8 cellular contexts compared by ENCODE assay signal in genomic region chr4:37803348-37803973, GRCh38. TPM values are rescaled to one million over a fixed set of nuclear protein-coding genes. Genes with fewer than 3 reads are reported as not detected.
DNase-seq lines count a peak whose midpoint lies in the region; FAIRE-seq and TF ChIP-seq lines count a peak whose summit lies in the region.

No MANE protein-coding gene starts in this region.

- no peak for FAIRE-seq in H54 (lab: Jason Lieb, UNC)

- no peaks in the 10 kb centered on the region for H3K79me2 ChIP-seq in MM.1S (ENCODE audit: low read length)
- no peaks in the 10 kb centered on the region for H3K79me2 ChIP-seq in smooth muscle cell (ENCODE audit: low read depth)

- H3K9ac ChIP-seq in MM.1S (ENCODE audit: low read length) (no peak overlapping the region), smooth muscle cell (ENCODE audit: low read depth) (no peak overlapping the region)

- H3K4me2 ChIP-seq in MM.1S (ENCODE audit: low read depth, low read length): no peak overlapping the region
- H3K4me2 ChIP-seq in smooth muscle cell: no peak overlapping the region

- H2AFZ ChIP-seq in MM.1S (ENCODE audit: low read length): no peak overlapping the region
- H2AFZ ChIP-seq in smooth muscle cell (ENCODE audit: low read depth): no peak overlapping the region

- no peaks in the 10 kb centered on the region for H3K9me2 ChIP-seq in MM.1S (replicated peaks; ENCODE audit: insufficient read depth, low read length)

- H4K20me1 ChIP-seq in MM.1S (ENCODE audit: insufficient read depth, low read length): no peaks in the 10 kb centered on the region
- no peaks in the 10 kb centered on the region for H4K20me1 ChIP-seq in smooth muscle cell (ENCODE audit: low read depth)

- H3K27me3 ChIP-seq in MM.1S (replicated peaks; ENCODE audit: insufficient read depth, low read length) (no peaks in the 10 kb centered on the region), smooth muscle cell (ENCODE audit: low read depth) (no peaks in the 10 kb centered on the region)

- TF ChIP-seq CTCF in MM.1S (IDR thresholded peaks at IDR 0.05; ENCODE audit: low read length): peak; percentile 55
- TF ChIP-seq CTCF in smooth muscle cell (IDR thresholded peaks at IDR 0.05; ENCODE audit: borderline replicate concordance, insufficient read depth, poor library complexity, severe bottlenecking): peak; percentile 67

- H3K9me3 ChIP-seq in MM.1S (replicated peaks; ENCODE audit: insufficient read depth, low read length) (no peaks in the 10 kb centered on the region), smooth muscle cell (replicated peaks; ENCODE audit: low read depth) (no peaks in the 10 kb centered on the region)

- peak; percentile 33 for DNase-seq in GDM1 (lab: John Stamatoyannopoulos, UW)
- DNase-seq in MM.1S: peak; percentile 62
- peak; percentile 58 for DNase-seq in SW480 (ENCODE audit: low spot score)
- peak; percentile 20 for DNase-seq in germinal center (ENCODE audit: low spot score)
- no peak for DNase-seq in smooth muscle cell (lab: John Stamatoyannopoulos, UW; ENCODE audit: unreplicated experiment)
- DNase-seq in H54 (ENCODE audit: insufficient read length, low spot score): no peak
- DNase-seq in HPDE6-E6E7 (ENCODE audit: extremely low spot score): no peak
- no peak for DNase-seq in COLO668 (lab: John Stamatoyannopoulos, UW; ENCODE audit: unreplicated experiment)

- no peak overlapping the region for H3K4me3 ChIP-seq in MM.1S (ENCODE audit: low read length)
- no peak overlapping the region for H3K4me3 ChIP-seq in smooth muscle cell

- H3F3A ChIP-seq in MM.1S (ENCODE audit: insufficient read depth, low read length) (no peaks in the 10 kb centered on the region), smooth muscle cell (ENCODE audit: low read depth) (no peaks in the 10 kb centered on the region)

- TF ChIP-seq POLR2A in H54 (IDR thresholded peaks at IDR 0.05; ENCODE audit: low read depth, low read length): no peak

- WGBS in smooth muscle cell (ENCODE audit: low lambda C conversion rate): 25% methylated on average over 4 of the region's 4 CpGs

- H3K36me3 ChIP-seq in MM.1S (replicated peaks; ENCODE audit: insufficient read depth, low read length) (no peaks in the 10 kb centered on the region), smooth muscle cell (ENCODE audit: low read depth) (no peaks in the 10 kb centered on the region)

- H3K27ac ChIP-seq in MM.1S (ENCODE audit: low read length) (no peak overlapping the region), smooth muscle cell (ENCODE audit: low read depth) (no peak overlapping the region)

- no peaks in the 10 kb centered on the region for H3K4me1 ChIP-seq in MM.1S (ENCODE audit: low read length)
- H3K4me1 ChIP-seq in smooth muscle cell (ENCODE audit: low read depth): no peaks in the 10 kb centered on the region

RNA-seq across cellular contexts. Expression of gene PGM2, which starts 23.0 kb away (rescaled TPM):
- total RNA-seq in smooth muscle cell: 29.9 and 38.7 TPM in 2 replicates
- 11.6 and 17.3 TPM in 2 replicates for polyA plus RNA-seq in smooth muscle cell

Comparison
In these comparisons a context has a peak if more than half of its experiments do, and no peak if none do; other contexts are left out.
1. DNase-seq: peak in GDM1 (single experiment), MM.1S (single experiment), SW480 (single experiment) and germinal center (single experiment); none in smooth muscle cell (single experiment), H54 (single experiment), HPDE6-E6E7 (single experiment) and COLO668 (single experiment).